In genomic region chr9:81874926-81875325, GRCh38 we compare ENCODE assay signal across 16 cellular contexts. TPM values are rescaled to one million over a fixed set of nuclear protein-coding genes. Genes with fewer than 3 reads are reported as not detected.
A peak's percentile ranks its signal among the peaks of the same experiment; 100 is the strongest.
DNase-seq lines count a peak whose midpoint lies in the region; ATAC-seq, FAIRE-seq and TF ChIP-seq lines count a peak whose summit lies in the region.
"Had no signal": no experiment of that assay in that cellular context is flagged by ENCODE, and none has a peak within 500 bp of the region (broad histone marks: within the 10 kb centered on the region; RNA-seq: fewer than 3 reads in every experiment).

No MANE protein-coding gene starts in this region.

- POLR2A ChIA-PET in AG04450 (lab: Yijun Ruan, JAX) = no interaction called here

- DNase-seq in AG04450 (ENCODE audit: low read depth, low spot score) = peak; percentile 63
- peak; percentile 50 for DNase-seq in HT1080 (ENCODE audit: low read depth)
- peak; percentile 57 for DNase-seq in colonic mucosa
- DNase-seq in lung microvascular endothelial cell (ENCODE audit: low read depth in 2 of 2) = peak; percentile 49 to 78
- no peak for DNase-seq in NCI-H1694 (lab: John Stamatoyannopoulos, UW)
- no peak for DNase-seq in GM13976 (ENCODE audit: low spot score)
- DNase-seq in small intestine = no peak
- DNase-seq: activated CD4-positive, alpha-beta memory T cell treated with anti-CD3 and anti-CD28 coated beads for 36 hours; activated naive CD4-positive, alpha-beta T cell treated with anti-CD3 and anti-CD28 coated beads, Interleukin-2, amount 10 ng/mL, durations not matched to agents 7 days and 5 days; effector memory CD8-positive, alpha-beta T cell; immature natural killer cell; NCI-H146; substantia nigra; T-cell had no signal

- H3K27me3 ChIP-seq in AG04450 (ENCODE audit: control insufficient read depth, insufficient read depth, low read length) (no peaks in the 10 kb centered on the region), colonic mucosa (no peaks in the 10 kb centered on the region), small intestine (ENCODE audit: control insufficient read depth in 2 of 2, insufficient read depth in 2 of 2, low read length in 2 of 2) (no peaks in the 10 kb centered on the region)

- H3K4me3 ChIP-seq in AG04450 (ENCODE audit: low read depth, low read length) = no peak overlapping the region
- no peak overlapping the region for H3K4me3 ChIP-seq in colonic mucosa
- H3K4me3 ChIP-seq in small intestine (ENCODE audit: low read depth in 1 of 2, low read length in 2 of 2) = no peak overlapping the region

- H3K36me3 ChIP-seq in colonic mucosa (no peaks in the 10 kb centered on the region), small intestine (ENCODE audit: control insufficient read depth in 2 of 2, insufficient read depth in 2 of 2, low read length in 2 of 2) (no peaks in the 10 kb centered on the region)

- H3K4me1 ChIP-seq in colonic mucosa (peaks cover 1% of the 10 kb centered on the region), small intestine (ENCODE audit: control insufficient read depth in 2 of 2, insufficient read depth in 1 of 2, low read depth in 1 of 2, low read length in 1 of 2) (no peaks in the 10 kb centered on the region)
- H3K4me1 ChIP-seq: parathyroid adenoma had no signal

- in situ Hi-C loops in GM13976 (cut with MboI; ENCODE audit: low sequenced_read_pairs, unreplicated experiment) = no loop called here

- TF ChIP-seq CTCF in AG04450 (IDR thresholded peaks at IDR 0.05; ENCODE audit: low read depth, low read length) = no peak
- TF ChIP-seq CTCF in colonic mucosa (IDR thresholded peaks at IDR 0.05) = no peak
- no peak for TF ChIP-seq CTCF in GM13976 (IDR thresholded peaks at IDR 0.05; ENCODE audit: borderline replicate concordance, control extremely low read depth, extremely low read depth, insufficient read depth, missing control alignments)

- H3K9ac ChIP-seq in colonic mucosa (ENCODE audit: low read depth in 2 of 2, low read length in 2 of 2) = no peak overlapping the region
- H3K9ac ChIP-seq: parathyroid adenoma had no signal

- H3K27ac ChIP-seq in AG04450 (ENCODE audit: low read depth, low read length) (peak overlapping the region; percentile 59), colonic mucosa (peak overlapping the region; percentile 41), small intestine (ENCODE audit: low read depth in 1 of 2, low read length in 1 of 2) (no peak overlapping the region)
- H3K27ac ChIP-seq: parathyroid adenoma had no signal

- CTCF ChIA-PET in AG04450 (lab: Charles Lee) = no interaction called here

- no peak for FAIRE-seq in small intestine (lab: Jason Lieb, UNC)

- intact Hi-C loops in colonic mucosa (cut with DNase I) = no loop called here

- WGBS in small intestine, 3 donors = 16 to 22% (median 19%) methylated on average over 4 of the region's 4 CpGs

- H3K9me3 ChIP-seq in AG04450 (ENCODE audit: control insufficient read depth, insufficient read depth, low read length) (no peaks in the 10 kb centered on the region), colonic mucosa (no peaks in the 10 kb centered on the region), small intestine (ENCODE audit: control insufficient read depth, low read depth) (no peaks in the 10 kb centered on the region)

- no peak for ATAC-seq in HG03039 (IDR thresholded peaks at IDR 0.05; ENCODE audit: unreplicated experiment)
- ATAC-seq: effector memory CD8-positive, alpha-beta T cell; T-cell had no signal

RNA-seq across cellular contexts. Expression of gene SPATA31D4, which starts 53.3 kb away (rescaled TPM):
- not detected in 2 replicates for polyA plus RNA-seq in AG04450 (2011; rRNA removed)
- not detected in 2 replicates for polyA minus RNA-seq in AG04450 (2011; rRNA and poly(A)+ RNA removed)
- not detected in 2 replicates for total RNA-seq in HT1080 (2014; rRNA removed; shearing (Covaris generic))
- not detected in 2 replicates for polyA plus RNA-seq in HT1080 (2015; cell fraction: cytosol; rRNA removed)
- not detected in 2 replicates for polyA plus RNA-seq in HT1080 (2015; cell fraction: nucleus; rRNA removed)
- not detected for total RNA-seq in colonic mucosa
- not detected in 2 replicates for total RNA-seq in lung microvascular endothelial cell
- polyA plus RNA-seq in small intestine = not detected
- total RNA-seq: activated CD4-positive, alpha-beta memory T cell treated with anti-CD3 and anti-CD28 coated beads for 36 hours; T-cell had no signal
- polyA plus RNA-seq: immature natural killer cell had no signal

Comparison
In these comparisons a context has a peak if more than half of its experiments do, and no peak if none do; other contexts are left out.
1. DNase-seq: peak in AG04450 (single experiment), HT1080 (single experiment), colonic mucosa (single experiment) and lung microvascular endothelial cell (2 of 2); none in NCI-H1694 (single experiment), GM13976 (single experiment) and small intestine (single experiment).
2. H3K27ac ChIP-seq: peak in AG04450 (single experiment) and colonic mucosa (single experiment); none in small intestine (0 of 2).